ENCODE assay signal across 1 cellular context in genomic region chr1:30934613-30935012, GRCh38.
TF ChIP-seq lines count a peak whose summit lies in the region.

No MANE protein-coding gene starts in this region.

TF ChIP-seq in IMR-90, 13 proteins besides CTCF, POLR2A, EP300 and RAD21:
- TF ChIP-seq ELK1 (IDR thresholded peaks at IDR 0.05; ENCODE audit: borderline replicate concordance, low read depth, low read length) = no peak
- no peak for TF ChIP-seq RCOR1 (IDR thresholded peaks at IDR 0.05; ENCODE audit: insufficient replicate concordance, low read length)
- no peak for TF ChIP-seq CHD1 (IDR thresholded peaks at IDR 0.05; ENCODE audit: low read depth, low read length)
- TF ChIP-seq RFX5 (IDR thresholded peaks at IDR 0.05; ENCODE audit: low read depth, low read length) = no peak
